Comparison of ENCODE assay signal across 1 cellular context in the genomic region with DNA sequence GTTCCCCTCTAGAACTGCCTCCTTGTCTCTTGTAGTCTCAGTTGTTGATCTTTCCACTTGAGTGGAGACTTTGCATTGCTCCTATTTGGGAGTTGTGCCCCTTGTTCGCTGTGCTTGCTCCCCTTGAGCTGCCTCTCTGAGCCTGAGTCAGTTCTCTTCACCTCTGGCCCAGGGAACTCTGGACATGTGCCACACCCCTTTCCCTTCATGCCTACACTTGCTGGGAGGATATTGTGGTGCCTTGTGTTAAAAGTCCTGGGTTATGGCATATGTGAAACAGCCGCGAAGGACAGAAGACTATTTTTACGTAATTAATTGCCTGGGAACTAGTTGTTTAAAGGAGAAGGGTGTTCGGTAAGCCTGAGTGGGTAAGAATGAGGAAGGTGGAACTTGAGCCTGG.
TF ChIP-seq lines count a peak whose summit lies in the region.

No MANE protein-coding gene starts in this region.

TF ChIP-seq in SK-N-SH, 30 proteins besides CTCF, POLR2A, EP300 and RAD21 (continued from another document):
- TF ChIP-seq, protein P1, sequence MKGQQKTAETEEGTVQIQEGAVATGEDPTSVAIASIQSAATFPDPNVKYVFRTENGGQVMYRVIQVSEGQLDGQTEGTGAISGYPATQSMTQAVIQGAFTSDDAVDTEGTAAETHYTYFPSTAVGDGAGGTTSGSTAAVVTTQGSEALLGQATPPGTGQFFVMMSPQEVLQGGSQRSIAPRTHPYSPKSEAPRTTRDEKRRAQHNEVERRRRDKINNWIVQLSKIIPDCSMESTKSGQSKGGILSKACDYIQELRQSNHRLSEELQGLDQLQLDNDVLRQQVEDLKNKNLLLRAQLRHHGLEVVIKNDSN (IDR thresholded peaks at IDR 0.05; ENCODE audit: borderline replicate concordance, low read depth): no peak
- no peak for TF ChIP-seq CHD2 (IDR thresholded peaks at IDR 0.05; ENCODE audit: low read length, partially characterized antibody)
- TF ChIP-seq FOXJ3 (CRISPR knock-in tag; IDR thresholded peaks at IDR 0.05): no peak
- no peak for TF ChIP-seq SMC3 (IDR thresholded peaks at IDR 0.05; ENCODE audit: low read depth, low read length)
- TF ChIP-seq EZH2phosphoT487 (IDR thresholded peaks at IDR 0.05; ENCODE audit: borderline replicate concordance, low read depth): no peak
- TF ChIP-seq FOXM1 (IDR thresholded peaks at IDR 0.05; ENCODE audit: low read depth): no peak
- no peak for TF ChIP-seq JUND (IDR thresholded peaks at IDR 0.05)
- no peak for TF ChIP-seq MEF2A (IDR thresholded peaks at IDR 0.05; ENCODE audit: borderline replicate concordance, low read depth)
- TF ChIP-seq RCOR1 (IDR thresholded peaks at IDR 0.05; ENCODE audit: low read length): no peak
